26 cellular contexts compared by ENCODE assay signal in the genomic region with DNA sequence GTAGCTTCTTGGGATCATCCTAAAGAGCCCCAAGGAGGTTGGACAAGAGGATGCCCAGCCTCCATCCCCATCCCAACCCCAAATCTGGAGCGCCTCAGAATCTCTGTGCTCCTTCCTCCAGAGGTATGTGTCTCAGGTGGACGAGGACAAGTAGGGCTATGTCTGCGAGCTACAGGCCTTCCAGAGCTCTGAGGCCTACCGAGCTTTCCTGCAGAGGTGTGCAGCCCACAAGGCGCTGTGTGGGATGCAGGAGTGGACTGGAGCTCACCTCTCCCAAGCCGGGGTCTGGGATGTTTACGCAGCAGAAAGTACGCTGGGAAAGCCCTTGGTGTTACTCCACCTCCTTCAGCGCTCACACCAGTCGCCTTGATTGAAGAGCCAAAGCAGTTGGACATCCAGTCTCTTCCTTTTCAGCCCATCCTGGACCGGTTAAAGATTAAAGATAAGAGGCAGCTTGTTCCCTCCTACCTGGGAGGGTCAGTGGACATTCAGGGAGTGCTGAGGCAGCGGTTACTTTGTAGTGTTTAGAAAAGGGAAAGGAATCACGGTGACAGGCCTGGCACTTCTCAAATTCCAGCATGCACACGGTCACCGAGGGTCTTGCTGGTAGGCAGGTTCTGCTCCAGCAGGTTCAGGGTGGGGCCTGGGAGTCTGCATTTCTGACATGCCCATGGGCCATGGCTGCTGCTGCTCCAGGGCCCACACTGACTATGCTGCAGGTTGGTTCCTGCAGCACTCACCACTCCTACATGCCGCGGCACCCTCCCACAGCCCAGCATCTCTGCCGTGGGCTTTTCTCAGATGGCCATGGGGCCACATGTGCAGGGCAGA. TPM values are rescaled to one million over a fixed set of nuclear protein-coding genes. Genes with fewer than 3 reads are reported as not detected.
DNase-seq lines count a peak whose midpoint lies in the region; ATAC-seq, FAIRE-seq and TF ChIP-seq lines count a peak whose summit lies in the region.
"Had no signal": no experiment of that assay in that cellular context is flagged by ENCODE, and none has a peak within 500 bp of the region (broad histone marks: within the 10 kb centered on the region; RNA-seq: fewer than 3 reads in every experiment).

No MANE protein-coding gene starts in this region.

- H3K79me1 ChIP-seq in H1 (ENCODE audit: low read depth, low read length) = no peaks in the 10 kb centered on the region

- no peak overlapping the region for H2BK20ac ChIP-seq in H1 (ENCODE audit: low read length)

- H4K5ac ChIP-seq in H1 (ENCODE audit: insufficient read length, low read depth, low read length) = no peak overlapping the region

- CTCF ChIA-PET in H1 (lab: Charles Lee; ENCODE audit: partially characterized antibody) = interaction anchor here (1.0 to 1.4 kb wide), 3 partner anchors 32 to 102 kb away, joined by 3 to 4 read pairs (median 4); no protein-coding TSS in a partner anchor

- H3K27ac ChIP-seq in BLaER1 treated with 17β-estradiol and CSF1 and Interleukin-3, amounts not matched to agents 10 nM and 100 nM = no peak overlapping the region
- H3K27ac ChIP-seq in H1 (ENCODE audit: low read depth, low read length) = no peak overlapping the region
- H3K27ac ChIP-seq: RWPE1 had no signal

- no peaks in the 10 kb centered on the region for H3K36me3 ChIP-seq in BLaER1 treated with 17β-estradiol and CSF1 and Interleukin-3, amounts not matched to agents 10 nM and 100 nM
- no peaks in the 10 kb centered on the region for H3K36me3 ChIP-seq in H1 (ENCODE audit: control insufficient read depth in 2 of 4, insufficient read depth in 4 of 4, low read length in 3 of 4)
- H3K36me3 ChIP-seq: MG63 had no signal

- no peak overlapping the region for H2AK5ac ChIP-seq in H1 (ENCODE audit: low read depth, low read length)

- H2BK15ac ChIP-seq in H1 (ENCODE audit: low read length) = no peak overlapping the region

- DNase-seq in ELF-1 (ENCODE audit: low read depth, low spot score) = peak; percentile 25
- DNase-seq in H1 (ENCODE audit: low read depth in 1 of 2, low spot score in 2 of 2) = no peak
- peak; percentile 76 for DNase-seq in posterior vena cava (ENCODE audit: low spot score)
- DNase-seq in UCSD-AML1 (lab: John Stamatoyannopoulos, UW; ENCODE audit: unreplicated experiment) = no peak
- DNase-seq in activated T-helper 1 cell treated with anti-CD3 and anti-CD28 coated beads, Interleukin-12 subunit alpha, Interleukin-12 subunit beta, Interleukin-2, Interleukin-4 antibody, amounts not matched to agents 30 ng/mL and 10 ng/mL and 1 ng/mL, durations not matched to agents 14 hours and 24 hours and 36 hours (ENCODE audit: low spot score) = no peak
- no peak for DNase-seq in stimulated activated naive CD8-positive, alpha-beta T cell treated with anti-CD3 and anti-CD28 coated beads, Interleukin-15, amount 100 ng/mL, for 72 hours
- DNase-seq in NAMALWA (ENCODE audit: low spot score) = no peak
- DNase-seq: CD8-positive, alpha-beta memory T cell; IMR-90; KG1; MG63; NCI-H1436; NCI-H187; NCI-H2081 treated with DMSO at 0.1 percent for 48 hours; NCI-H2171; NCI-H226; NCI-H510A; SHP77 treated with DMSO at 0.1 percent for 48 hours had no signal

- no peaks in the 10 kb centered on the region for H3K27me3 ChIP-seq in BLaER1 treated with 17β-estradiol and CSF1 and Interleukin-3, amounts not matched to agents 10 nM and 100 nM
- no peaks in the 10 kb centered on the region for H3K27me3 ChIP-seq in H1 (replicated peaks in 1 of 4; ENCODE audit: control insufficient read depth in 3 of 4, extremely low read depth in 1 of 4, insufficient read depth in 3 of 4, low read length in 3 of 4)
- H3K27me3 ChIP-seq: MG63 had no signal

- no peak overlapping the region for H3K4me3 ChIP-seq in BLaER1 treated with 17β-estradiol and CSF1 and Interleukin-3, amounts not matched to agents 10 nM and 100 nM
- H3K4me3 ChIP-seq in H1 (ENCODE audit: extremely low read depth in 1 of 4, insufficient read depth in 2 of 4, low read depth in 3 of 4, low read length in 4 of 4) = no peak overlapping the region
- H3K4me3 ChIP-seq: MG63 had no signal

- H3K23me2 ChIP-seq in H1 (ENCODE audit: low read depth, low read length) = peaks cover 2% of the 10 kb centered on the region; the same call in 1 of the 2 replicates

- no peaks in the 10 kb centered on the region for H3K9me3 ChIP-seq in BLaER1 treated with 17β-estradiol and CSF1 and Interleukin-3, amounts not matched to agents 10 nM and 100 nM (replicated peaks in 1 of 11)
- H3K9me3 ChIP-seq in H1 (ENCODE audit: insufficient read depth in 2 of 2, low read depth in 1 of 2, low read length in 1 of 2) = no peaks in the 10 kb centered on the region
- H3K9me3 ChIP-seq: MG63 had no signal

- H3K9ac ChIP-seq in BLaER1 treated with 17β-estradiol and CSF1 and Interleukin-3, amounts not matched to agents 10 nM and 100 nM = no peak overlapping the region
- no peak overlapping the region for H3K9ac ChIP-seq in H1 (replicated peaks in 1 of 4; ENCODE audit: extremely low read depth in 1 of 4, low read depth in 3 of 4, low read length in 3 of 4)

- no peak overlapping the region for H2AFZ ChIP-seq in H1 (ENCODE audit: low read length)

- no peak overlapping the region for H2BK5ac ChIP-seq in H1 (ENCODE audit: low read depth, low read length)

- no peak for TF ChIP-seq EP300 in H1 (IDR thresholded peaks at IDR 0.05; ENCODE audit: borderline replicate concordance in 1 of 2, low read depth in 2 of 2, low read length in 2 of 2)

- no peak overlapping the region for H3K4ac ChIP-seq in H1 (replicated peaks; ENCODE audit: insufficient read length, low read depth, low read length)

- peak overlapping the region; percentile 12; the same call in 1 of the 2 replicates for H4K8ac ChIP-seq in H1 (ENCODE audit: extremely low read depth, insufficient read depth, low read length)

- no peak overlapping the region for H3K23ac ChIP-seq in H1 (ENCODE audit: insufficient read length)

- no peak for TF ChIP-seq RAD21 in H1 (IDR thresholded peaks at IDR 0.05 in 1 of 2, conservative IDR thresholded peaks at IDR 0.05 in 1 of 2; ENCODE audit: low read depth in 2 of 2, low read length in 2 of 2)

- no peak overlapping the region for H4K91ac ChIP-seq in H1 (replicated peaks; ENCODE audit: insufficient read length, low read length)

- POLR2A ChIA-PET in H1 (lab: Charles Lee; ENCODE audit: partially characterized antibody) = interaction anchor here (1.0 kb wide), 1 partner anchor 313 kb away, joined by 3 read pairs; no protein-coding TSS in a partner anchor

- no peak overlapping the region for H2BK12ac ChIP-seq in H1 (ENCODE audit: low read depth, low read length)

- no peak for FAIRE-seq in H1 (lab: Jason Lieb, UNC)
- FAIRE-seq: GM18507, HTR-8/SVneo had no signal

- no peak overlapping the region for H3K4me3 Mint-ChIP-seq in activated T-helper 1 cell treated with anti-CD3 and anti-CD28 coated beads, Interleukin-12 subunit alpha, Interleukin-12 subunit beta, Interleukin-2, Interleukin-4 antibody, amounts not matched to agents 30 ng/mL and 10 ng/mL and 1 ng/mL, durations not matched to agents 14 hours and 24 hours and 36 hours
- no peak overlapping the region for H3K4me3 Mint-ChIP-seq in stimulated activated naive CD8-positive, alpha-beta T cell treated with anti-CD3 and anti-CD28 coated beads, Interleukin-15, amount 100 ng/mL, for 72 hours
- H3K4me3 Mint-ChIP-seq: CD14-positive monocyte; CD8-positive, alpha-beta memory T cell had no signal

- peaks cover 0 to 82% (median 51%) of the 10 kb centered on the region in 10 experiments; a peak in 17 of 20 replicates for H3K4me1 ChIP-seq in BLaER1 treated with 17β-estradiol and CSF1 and Interleukin-3, amounts not matched to agents 10 nM and 100 nM
- H3K4me1 ChIP-seq in H1 (replicated peaks in 1 of 4; ENCODE audit: control insufficient read depth in 3 of 4, insufficient read depth in 4 of 4, low read length in 3 of 4) = no peaks in the 10 kb centered on the region; a peak in 1 of 7 replicates

- H3K9me3 Mint-ChIP-seq in activated T-helper 1 cell treated with anti-CD3 and anti-CD28 coated beads, Interleukin-12 subunit alpha, Interleukin-12 subunit beta, Interleukin-2, Interleukin-4 antibody, amounts not matched to agents 30 ng/mL and 10 ng/mL and 1 ng/mL, durations not matched to agents 14 hours and 24 hours and 36 hours = no peaks in the 10 kb centered on the region
- no peaks in the 10 kb centered on the region for H3K9me3 Mint-ChIP-seq in stimulated activated naive CD8-positive, alpha-beta T cell treated with anti-CD3 and anti-CD28 coated beads, Interleukin-15, amount 100 ng/mL, for 72 hours
- H3K9me3 Mint-ChIP-seq: CD8-positive, alpha-beta memory T cell had no signal

- H3K27me3 Mint-ChIP-seq in activated T-helper 1 cell treated with anti-CD3 and anti-CD28 coated beads, Interleukin-12 subunit alpha, Interleukin-12 subunit beta, Interleukin-2, Interleukin-4 antibody, amounts not matched to agents 30 ng/mL and 10 ng/mL and 1 ng/mL, durations not matched to agents 14 hours and 24 hours and 36 hours (ENCODE audit: insufficient read depth) = peaks cover 7% of the 10 kb centered on the region
- peaks cover 26% of the 10 kb centered on the region for H3K27me3 Mint-ChIP-seq in stimulated activated naive CD8-positive, alpha-beta T cell treated with anti-CD3 and anti-CD28 coated beads, Interleukin-15, amount 100 ng/mL, for 72 hours

- H3K18ac ChIP-seq in H1 (ENCODE audit: extremely low read depth, low read length) = no peak overlapping the region

- peaks cover 0 to 25% (median 0%) of the 10 kb centered on the region in 11 experiments; a peak in 6 of 22 replicates for H4K20me1 ChIP-seq in BLaER1 treated with 17β-estradiol and CSF1 and Interleukin-3, amounts not matched to agents 10 nM and 100 nM
- H4K20me1 ChIP-seq in H1 (replicated peaks in 1 of 2; ENCODE audit: control insufficient read depth in 1 of 2, insufficient read depth in 2 of 2, low read length in 2 of 2) = peaks cover 0 to 3% of the 10 kb centered on the region in 2 experiments

- no peak overlapping the region for H3K56ac ChIP-seq in H1 (replicated peaks; ENCODE audit: insufficient read length, low read depth, low read length)

- intact Hi-C loops in posterior vena cava (cut with DNase I) = no loop called here
- intact Hi-C loops in activated T-helper 1 cell treated with anti-CD3 and anti-CD28 coated beads, Interleukin-12 subunit alpha, Interleukin-12 subunit beta, Interleukin-2, Interleukin-4 antibody, amounts not matched to agents 30 ng/mL and 10 ng/mL and 1 ng/mL, durations not matched to agents 14 hours and 24 hours and 36 hours (cut with micrococcal nuclease) = no loop called here

- 87% methylated on average over 16 of the region's 18 CpGs; no CpG with 5 or more reads in 1 of the 2 experiments for WGBS in H1 (ENCODE audit: extremely low coverage in 1 of 2, insufficient coverage in 1 of 2, insufficient read length in 1 of 2, insufficient replicate concordance in 2 of 2, low coverage in 1 of 2, low lambda C conversion rate in 2 of 2, missing lambda C conversion rate in 1 of 2), 2 experiments

- no peak for TF ChIP-seq CTCF in H1 (IDR thresholded peaks at IDR 0.05; ENCODE audit: control extremely low read depth in 1 of 3, insufficient read depth in 1 of 3, low read depth in 1 of 3, low read length in 3 of 3)

- no peaks in the 10 kb centered on the region for H3K4me1 Mint-ChIP-seq in activated T-helper 1 cell treated with anti-CD3 and anti-CD28 coated beads, Interleukin-12 subunit alpha, Interleukin-12 subunit beta, Interleukin-2, Interleukin-4 antibody, amounts not matched to agents 30 ng/mL and 10 ng/mL and 1 ng/mL, durations not matched to agents 14 hours and 24 hours and 36 hours (ENCODE audit: low read depth)
- H3K4me1 Mint-ChIP-seq in stimulated activated naive CD8-positive, alpha-beta T cell treated with anti-CD3 and anti-CD28 coated beads, Interleukin-15, amount 100 ng/mL, for 72 hours = no peaks in the 10 kb centered on the region
- H3K4me1 Mint-ChIP-seq: CD14-positive monocyte had no signal

- ATAC-seq in stimulated activated naive CD8-positive, alpha-beta T cell treated with anti-CD3 and anti-CD28 coated beads, Interleukin-15, amount 100 ng/mL, for 72 hours = no peak
- ATAC-seq: Panc1 had no signal

- no peak for TF ChIP-seq POLR2A in H1 (IDR thresholded peaks at IDR 0.05; ENCODE audit: control extremely low read depth in 1 of 2, low read depth in 2 of 2, low read length in 2 of 2)

- H3K14ac ChIP-seq in H1 (ENCODE audit: insufficient read length) = no peak overlapping the region

- no peak overlapping the region for H2BK120ac ChIP-seq in H1 (replicated peaks; ENCODE audit: low read depth, low read length)

- H3K36me3 Mint-ChIP-seq in activated T-helper 1 cell treated with anti-CD3 and anti-CD28 coated beads, Interleukin-12 subunit alpha, Interleukin-12 subunit beta, Interleukin-2, Interleukin-4 antibody, amounts not matched to agents 30 ng/mL and 10 ng/mL and 1 ng/mL, durations not matched to agents 14 hours and 24 hours and 36 hours (ENCODE audit: low read depth) = no peaks in the 10 kb centered on the region
- H3K36me3 Mint-ChIP-seq: CD14-positive monocyte; CD8-positive, alpha-beta memory T cell had no signal

- H3K27ac Mint-ChIP-seq in activated T-helper 1 cell treated with anti-CD3 and anti-CD28 coated beads, Interleukin-12 subunit alpha, Interleukin-12 subunit beta, Interleukin-2, Interleukin-4 antibody, amounts not matched to agents 30 ng/mL and 10 ng/mL and 1 ng/mL, durations not matched to agents 14 hours and 24 hours and 36 hours = no peak overlapping the region
- H3K27ac Mint-ChIP-seq in stimulated activated naive CD8-positive, alpha-beta T cell treated with anti-CD3 and anti-CD28 coated beads, Interleukin-15, amount 100 ng/mL, for 72 hours = no peak overlapping the region
- H3K27ac Mint-ChIP-seq: CD14-positive monocyte had no signal

- peak overlapping the region in 9 of 11 experiments; percentile 39 to 82 (median 70); a peak in 18 of 22 replicates for H3K4me2 ChIP-seq in BLaER1 treated with 17β-estradiol and CSF1 and Interleukin-3, amounts not matched to agents 10 nM and 100 nM
- H3K4me2 ChIP-seq in H1 (ENCODE audit: insufficient read depth in 1 of 2, low read depth in 2 of 2, low read length in 2 of 2) = no peak overlapping the region

- H3K79me2 ChIP-seq in H1 (ENCODE audit: control insufficient read depth in 1 of 2, insufficient read depth in 2 of 2, low read length in 2 of 2) = no peaks in the 10 kb centered on the region

RNA-seq across cellular contexts. Expression of a gene that starts 29.5 kb away (rescaled TPM):
- 3.9 and 4.4 TPM in 2 replicates for total RNA-seq in H1 (2021; fragmentation: NEBNext Ultra II Directional; extraction: Animal tissue kit (Norgen Biotek cat#: 25700))
- polyA plus RNA-seq in H1 (2011; rRNA removed) = 2.5 and 2.7 TPM in 2 replicates
- polyA plus RNA-seq in H1 (2011; cell fraction: cytosol; rRNA removed) = 4.6 TPM
- 6.6 TPM for polyA plus RNA-seq in H1 (2011; cell fraction: nucleus; rRNA removed)
- 3.2 to 4.2 TPM (median 3.3 TPM) in 4 replicates for polyA plus RNA-seq in H1 (2012, experiment 1 of 2)
- 0.80 TPM for polyA plus RNA-seq in H1 (2012, experiment 2 of 2)
- 1.5 TPM for polyA plus RNA-seq in H1 (2013, experiment 1 of 2)
- 1.5 TPM for polyA plus RNA-seq in H1 (2013, experiment 2 of 2)
- polyA minus RNA-seq in H1 (2011; rRNA and poly(A)+ RNA removed) = 1.5 and 1.9 TPM in 2 replicates
- polyA minus RNA-seq in H1 (2011; cell fraction: cytosol; rRNA and poly(A)+ RNA removed) = 3.4 TPM
- polyA minus RNA-seq in H1 (2011; cell fraction: nucleus; rRNA and poly(A)+ RNA removed) = 9.3 TPM
- total RNA-seq in posterior vena cava = under 1 TPM; 0.14 TPM
- total RNA-seq in activated T-helper 1 cell treated with anti-CD3 and anti-CD28 coated beads, Interleukin-12 subunit alpha, Interleukin-12 subunit beta, Interleukin-2, Interleukin-4 antibody, amounts not matched to agents 30 ng/mL and 10 ng/mL and 1 ng/mL, durations not matched to agents 14 hours and 24 hours and 36 hours = 15.5 and 16.9 TPM in 2 replicates
- total RNA-seq: A673, G401, IMR-90 had no signal
- polyA plus RNA-seq: IMR-90 had no signal

RNA-seq across cellular contexts. Expression of a gene that starts 39.8 kb away (rescaled TPM):
- 29.1 and 34.0 TPM in 2 replicates for total RNA-seq in H1 (2021; fragmentation: NEBNext Ultra II Directional; extraction: Animal tissue kit (Norgen Biotek cat#: 25700))
- 43.1 and 55.7 TPM in 2 replicates for polyA plus RNA-seq in H1 (2011; rRNA removed)
- 24.1 TPM for polyA plus RNA-seq in H1 (2011; cell fraction: cytosol; rRNA removed)
- 61.1 TPM for polyA plus RNA-seq in H1 (2011; cell fraction: nucleus; rRNA removed)
- 24.6 to 36.6 TPM (median 30.1 TPM) in 4 replicates for polyA plus RNA-seq in H1 (2012, experiment 1 of 2)
- polyA plus RNA-seq in H1 (2012, experiment 2 of 2) = 30.5 TPM
- polyA plus RNA-seq in H1 (2013, experiment 1 of 2) = 46.0 TPM
- polyA plus RNA-seq in H1 (2013, experiment 2 of 2) = 45.6 TPM
- 30.6 and 54.0 TPM in 2 replicates for polyA minus RNA-seq in H1 (2011; rRNA and poly(A)+ RNA removed)
- 20.2 TPM for polyA minus RNA-seq in H1 (2011; cell fraction: cytosol; rRNA and poly(A)+ RNA removed)
- 24.3 TPM for polyA minus RNA-seq in H1 (2011; cell fraction: nucleus; rRNA and poly(A)+ RNA removed)
- 10 to 100 TPM; 48.9 to 52.6 TPM for total RNA-seq in posterior vena cava
- 5.7 and 9.3 TPM in 2 replicates for total RNA-seq in activated T-helper 1 cell treated with anti-CD3 and anti-CD28 coated beads, Interleukin-12 subunit alpha, Interleukin-12 subunit beta, Interleukin-2, Interleukin-4 antibody, amounts not matched to agents 30 ng/mL and 10 ng/mL and 1 ng/mL, durations not matched to agents 14 hours and 24 hours and 36 hours

Comparison
In these comparisons a context has a peak if more than half of its experiments do, and no peak if none do; other contexts are left out.
1. H3K4me2 ChIP-seq: peak in BLaER1 treated with 17β-estradiol and CSF1 and Interleukin-3, amounts not matched to agents 10 nM and 100 nM (9 of 11); none in H1 (0 of 2).
2. DNase-seq: peak in ELF-1 (single experiment) and posterior vena cava (single experiment); none in H1 (0 of 2), UCSD-AML1 (single experiment), activated T-helper 1 cell treated with anti-CD3 and anti-CD28 coated beads, Interleukin-12 subunit alpha, Interleukin-12 subunit beta, Interleukin-2, Interleukin-4 antibody, amounts not matched to agents 30 ng/mL and 10 ng/mL and 1 ng/mL, durations not matched to agents 14 hours and 24 hours and 36 hours (single experiment), stimulated activated naive CD8-positive, alpha-beta T cell treated with anti-CD3 and anti-CD28 coated beads, Interleukin-15, amount 100 ng/mL, for 72 hours (0 of 2) and NAMALWA (single experiment).